In genomic region chr16:15829460-15829859, GRCh38 we compare ENCODE assay signal across 15 cellular contexts. TPM values are rescaled to one million over a fixed set of nuclear protein-coding genes. Genes with fewer than 3 reads are reported as not detected.
DNase-seq lines count a peak whose midpoint lies in the region; ATAC-seq and TF ChIP-seq lines count a peak whose summit lies in the region.
"Had no signal": no experiment of that assay in that cellular context is flagged by ENCODE, and none has a peak within 500 bp of the region (broad histone marks: within the 10 kb centered on the region; RNA-seq: fewer than 3 reads in every experiment).

No MANE protein-coding gene starts in this region.

- H3K36me3 Mint-ChIP-seq in H9 (ENCODE audit: insufficient read depth in 1 of 3, low read depth in 3 of 3) = no peaks in the 10 kb centered on the region
- no peaks in the 10 kb centered on the region for H3K36me3 Mint-ChIP-seq in activated CD4-positive, alpha-beta T cell treated with anti-CD3 and anti-CD28 coated beads, Interleukin-2, amount 10 ng/mL, durations not matched to agents 24 days and 14 days (ENCODE audit: low read depth)
- H3K36me3 Mint-ChIP-seq: activated naive CD4-positive, alpha-beta T cell treated with anti-CD3 and anti-CD28 coated beads, Interleukin-2, amount 50 U/mL, for 24 hours had no signal

- no peaks in the 10 kb centered on the region for H3K9me3 Mint-ChIP-seq in H9
- H3K9me3 Mint-ChIP-seq in activated CD4-positive, alpha-beta T cell treated with anti-CD3 and anti-CD28 coated beads, Interleukin-2, amount 10 ng/mL, durations not matched to agents 24 days and 14 days = no peaks in the 10 kb centered on the region
- H3K9me3 Mint-ChIP-seq: activated CD4-positive, alpha-beta T cell treated with anti-CD3 and anti-CD28 coated beads, Interleukin-2, amount 10 ng/mL, durations not matched to agents 7 days and 5 days; activated naive CD4-positive, alpha-beta T cell treated with anti-CD3 and anti-CD28 coated beads, Interleukin-2, amount 50 U/mL, for 24 hours had no signal

- peaks cover 2 to 3% of the 10 kb centered on the region in 2 experiments; a peak in 1 of 4 replicates for H3K4me1 Mint-ChIP-seq in H9
- no peaks in the 10 kb centered on the region for H3K4me1 Mint-ChIP-seq in activated CD4-positive, alpha-beta T cell treated with anti-CD3 and anti-CD28 coated beads, Interleukin-2, amount 10 ng/mL, durations not matched to agents 24 days and 14 days
- H3K4me1 Mint-ChIP-seq: activated CD4-positive, alpha-beta T cell treated with anti-CD3 and anti-CD28 coated beads, Interleukin-2, amount 10 ng/mL, durations not matched to agents 7 days and 5 days; activated naive CD4-positive, alpha-beta T cell treated with anti-CD3 and anti-CD28 coated beads, Interleukin-2, amount 50 U/mL, for 24 hours had no signal

- no peak overlapping the region for H2BK120ac ChIP-seq in H9 (ENCODE audit: low read depth, low read length, poor library complexity, severe bottlenecking)

- no peak overlapping the region for H3K4me3 Mint-ChIP-seq in H9
- no peak overlapping the region for H3K4me3 Mint-ChIP-seq in activated CD4-positive, alpha-beta T cell treated with anti-CD3 and anti-CD28 coated beads, Interleukin-2, amount 10 ng/mL, durations not matched to agents 24 days and 14 days
- H3K4me3 Mint-ChIP-seq: activated CD4-positive, alpha-beta T cell treated with anti-CD3 and anti-CD28 coated beads, Interleukin-2, amount 10 ng/mL, durations not matched to agents 7 days and 5 days; activated naive CD4-positive, alpha-beta T cell treated with anti-CD3 and anti-CD28 coated beads, Interleukin-2, amount 50 U/mL, for 24 hours had no signal

- H3K14ac ChIP-seq in H9 (ENCODE audit: insufficient read depth, low read length) = no peak overlapping the region

- no peak overlapping the region for H3K4me2 ChIP-seq in H9 (ENCODE audit: insufficient read depth, insufficient read length, low read length)
- H3K4me2 ChIP-seq in mammary epithelial cell (ENCODE audit: insufficient read depth, low read depth, low read length) = no peak overlapping the region

- no peak overlapping the region for H3K56ac ChIP-seq in H9 (ENCODE audit: insufficient read length, low read depth, low read length)

- DNase-seq in H9 = peak; percentile 34
- no peak for DNase-seq in mammary epithelial cell
- peak; percentile 9 for DNase-seq in iPS DF 19.7 (ENCODE audit: low read depth, low spot score)
- DNase-seq in sigmoid colon = peak; percentile 97
- DNase-seq in activated CD4-positive, alpha-beta T cell treated with anti-CD3 and anti-CD28 coated beads, Interleukin-2, amount 10 ng/mL, durations not matched to agents 24 days and 14 days = no peak
- DNase-seq in SJCRH30 = no peak
- DNase-seq in midbrain (lab: John Stamatoyannopoulos, UW) = no peak
- DNase-seq: activated CD4-positive, alpha-beta T cell treated with anti-CD3 and anti-CD28 coated beads, Interleukin-2, amount 10 ng/mL, durations not matched to agents 7 days and 5 days; Caco-2; NCI-H1436; RPMI8226; stimulated activated CD4-positive, alpha-beta T cell treated with anti-CD3 and anti-CD28 coated beads, Interleukin-2, amount 100 ng/mL, for 48 hours had no signal

- no peaks in the 10 kb centered on the region for H3K4me1 ChIP-seq in H9 (ENCODE audit: insufficient read depth, low read length)
- H3K4me1 ChIP-seq in mammary epithelial cell (ENCODE audit: insufficient read depth, low read length) = no peaks in the 10 kb centered on the region
- H3K4me1 ChIP-seq in sigmoid colon = peaks cover 0 to 100% (median 88%) of the 10 kb centered on the region in 4 donors
- H3K4me1 ChIP-seq in SJCRH30 = no peaks in the 10 kb centered on the region
- H3K4me1 ChIP-seq: Caco-2 had no signal

- H3K4ac ChIP-seq in H9 (ENCODE audit: low read depth, low read length) = no peak overlapping the region

- H2AK5ac ChIP-seq in H9 (ENCODE audit: insufficient read length, low read length) = no peak overlapping the region

- CTCF ChIA-PET in mammary epithelial cell (lab: Charles Lee; ENCODE audit: low non-redundant PET) = no interaction called here

- no peak for TF ChIP-seq POLR2A in sigmoid colon (IDR thresholded peaks at IDR 0.05)

- H2AFZ ChIP-seq in H9 (ENCODE audit: low read length) (no peak overlapping the region), mammary epithelial cell (ENCODE audit: low read depth, low read length) (peak overlapping the region; percentile 3)

- H3K79me2 ChIP-seq in H9 (ENCODE audit: insufficient read depth, low read length) = no peaks in the 10 kb centered on the region
- H3K79me2 ChIP-seq in mammary epithelial cell (ENCODE audit: insufficient read depth, low read length) = no peaks in the 10 kb centered on the region

- TF ChIP-seq EP300 in sigmoid colon (IDR thresholded peaks at IDR 0.05) = peak in 2 of 4 donors; percentile 53 to 77

- H3K9me3 ChIP-seq in H9 (ENCODE audit: control insufficient read depth, low read depth, low read length) = no peaks in the 10 kb centered on the region
- no peaks in the 10 kb centered on the region for H3K9me3 ChIP-seq in mammary epithelial cell (replicated peaks; ENCODE audit: insufficient read depth, low read length)
- H3K9me3 ChIP-seq in sigmoid colon = no peaks in the 10 kb centered on the region
- no peaks in the 10 kb centered on the region for H3K9me3 ChIP-seq in SJCRH30 (replicated peaks)
- H3K9me3 ChIP-seq: Caco-2 had no signal

- no peak overlapping the region for H3K23ac ChIP-seq in H9 (ENCODE audit: insufficient read length, low read depth, low read length)

- WGBS in H9 (ENCODE audit: extremely low coverage, insufficient read length, low lambda C conversion rate) = no CpG with 5 or more reads among the region's 9 CpGs
- WGBS in mammary epithelial cell (ENCODE audit: low coverage, missing lambda C conversion rate) = 11% methylated on average over 4 of the region's 9 CpGs
- WGBS in sigmoid colon, 2 donors = 52 to 60% methylated on average over 9 of the region's 9 CpGs

- no peak overlapping the region for H2BK15ac ChIP-seq in H9 (ENCODE audit: low read depth, low read length)

- no peaks in the 10 kb centered on the region for H3K36me3 ChIP-seq in mammary epithelial cell (ENCODE audit: insufficient read depth, low read length)
- peaks cover 19 to 92% (median 31%) of the 10 kb centered on the region in 4 donors for H3K36me3 ChIP-seq in sigmoid colon
- H3K36me3 ChIP-seq in SJCRH30 = no peaks in the 10 kb centered on the region

- H4K20me1 ChIP-seq in H9 (ENCODE audit: control insufficient read depth, insufficient read depth, insufficient read length) (no peaks in the 10 kb centered on the region), mammary epithelial cell (ENCODE audit: insufficient read depth, low read length) (no peaks in the 10 kb centered on the region)

- no peak overlapping the region for H2BK12ac ChIP-seq in H9 (ENCODE audit: insufficient read length, low read depth, low read length)

- TF ChIP-seq CTCF in H9 (conservative IDR thresholded peaks at IDR 0.05) = no peak
- no peak for TF ChIP-seq CTCF in mammary epithelial cell (conservative IDR thresholded peaks at IDR 0.05 in 1 of 2, IDR thresholded peaks at IDR 0.05 in 1 of 2; ENCODE audit: extremely low read depth in 1 of 2, insufficient read depth in 1 of 2, low read depth in 1 of 2, low read length in 2 of 2)
- no peak for TF ChIP-seq CTCF in sigmoid colon (IDR thresholded peaks at IDR 0.05)

- no peak overlapping the region for H4K5ac ChIP-seq in H9 (ENCODE audit: insufficient read length, low read depth, low read length)

- H3K27ac ChIP-seq in H9 (ENCODE audit: insufficient read length, low read depth, low read length) (no peak overlapping the region), mammary epithelial cell (ENCODE audit: insufficient read depth, low read depth, low read length) (no peak overlapping the region), sigmoid colon (peak overlapping the region; percentile 85 to 98 (median 96)), SJCRH30 (no peak overlapping the region)

- H3K27me3 Mint-ChIP-seq in H9 (ENCODE audit: low read depth) = no peaks in the 10 kb centered on the region
- peaks cover 10% of the 10 kb centered on the region for H3K27me3 Mint-ChIP-seq in activated CD4-positive, alpha-beta T cell treated with anti-CD3 and anti-CD28 coated beads, Interleukin-2, amount 10 ng/mL, durations not matched to agents 24 days and 14 days
- H3K27me3 Mint-ChIP-seq: activated CD4-positive, alpha-beta T cell treated with anti-CD3 and anti-CD28 coated beads, Interleukin-2, amount 10 ng/mL, durations not matched to agents 7 days and 5 days; activated naive CD4-positive, alpha-beta T cell treated with anti-CD3 and anti-CD28 coated beads, Interleukin-2, amount 50 U/mL, for 24 hours had no signal

- dilution Hi-C loops in mammary epithelial cell (cut with HindIII; ENCODE audit: low sequenced_read_pairs) = loop anchor here (5.0 kb wide), 1 partner anchor 47 kb away; no protein-coding TSS in a partner anchor

- H3K9ac ChIP-seq in H9 (ENCODE audit: extremely low read depth, insufficient read length, low read length) (no peak overlapping the region), mammary epithelial cell (ENCODE audit: insufficient read depth, low read length) (no peak overlapping the region)

- peak overlapping the region; percentile 18 for H3K18ac ChIP-seq in H9 (ENCODE audit: insufficient read length, low read depth, low read length)

- peak overlapping the region in 1 of 3 experiments; percentile 92; a peak in 3 of 7 replicates for H3K27ac Mint-ChIP-seq in H9
- H3K27ac Mint-ChIP-seq in activated CD4-positive, alpha-beta T cell treated with anti-CD3 and anti-CD28 coated beads, Interleukin-2, amount 10 ng/mL, durations not matched to agents 24 days and 14 days = no peak overlapping the region
- H3K27ac Mint-ChIP-seq: activated CD4-positive, alpha-beta T cell treated with anti-CD3 and anti-CD28 coated beads, Interleukin-2, amount 10 ng/mL, durations not matched to agents 7 days and 5 days; activated naive CD4-positive, alpha-beta T cell treated with anti-CD3 and anti-CD28 coated beads, Interleukin-2, amount 50 U/mL, for 24 hours had no signal

- H3K23me2 ChIP-seq in H9 (ENCODE audit: insufficient read length, low read depth, low read length, poor library complexity, severe bottlenecking) = no peaks in the 10 kb centered on the region

- no peak overlapping the region for H3K4me3 ChIP-seq in mammary epithelial cell (replicated peaks in 1 of 3; ENCODE audit: insufficient read depth in 1 of 3, low read depth in 2 of 3, low read length in 3 of 3)
- peak overlapping the region in 3 of 4 donors; percentile 0 to 22 (median 11) for H3K4me3 ChIP-seq in sigmoid colon
- H3K4me3 ChIP-seq in SJCRH30 = no peak overlapping the region

- no peaks in the 10 kb centered on the region for H3K79me1 ChIP-seq in H9 (ENCODE audit: insufficient read depth, low read depth, low read length, poor library complexity, severe bottlenecking)

- H3T11ph ChIP-seq in H9 (ENCODE audit: low read length) = no peak overlapping the region

- no peaks in the 10 kb centered on the region for H3K27me3 ChIP-seq in H9 (ENCODE audit: insufficient read depth, low read length)
- H3K27me3 ChIP-seq in mammary epithelial cell (ENCODE audit: insufficient read depth, low read length) = no peaks in the 10 kb centered on the region
- no peaks in the 10 kb centered on the region for H3K27me3 ChIP-seq in sigmoid colon
- H3K27me3 ChIP-seq in SJCRH30 = no peaks in the 10 kb centered on the region

- H2BK5ac ChIP-seq in H9 (ENCODE audit: insufficient read length, low read length) = no peak overlapping the region

- BruUV-seq in mammary epithelial cell (replicated peaks; lab: Mats Ljungman, UMichigan) = no TSS peak

- in situ Hi-C loops in mammary epithelial cell (cut with MboI; ENCODE audit: low sequenced_read_pairs in 2 of 2) = no loop called here

- no peak for ATAC-seq in HG03342 (IDR thresholded peaks at IDR 0.05; ENCODE audit: unreplicated experiment)

- no peak overlapping the region for H4K91ac ChIP-seq in H9 (ENCODE audit: insufficient read length, low read depth, low read length)

- no peak overlapping the region for H4K8ac ChIP-seq in H9 (replicated peaks; ENCODE audit: insufficient read length, low read depth, low read length)

- H2BK20ac ChIP-seq in H9 (ENCODE audit: low read depth, low read length, poor library complexity, severe bottlenecking) = no peak overlapping the region

- intact Hi-C loops in mammary epithelial cell (cut with micrococcal nuclease) (no loop called here), sigmoid colon (cut with DNase I) (no loop called here)
- intact Hi-C loops in activated CD4-positive, alpha-beta T cell treated with anti-CD3 and anti-CD28 coated beads, Interleukin-2, amount 10 ng/mL, durations not matched to agents 24 days and 14 days (cut with micrococcal nuclease) = no loop called here

RNA-seq across cellular contexts. Expression of gene MYH11, which starts 27.4 kb away (rescaled TPM):
- total RNA-seq in H9 (2021) (0.42 and 0.88 TPM in 2 replicates), mammary epithelial cell (under 1 TPM in 1 of 2 donors, not detected in 1; 0.33 TPM), sigmoid colon (over 10,000 TPM in 1 of 4 donors, 1,000 to 10,000 TPM in 3; 4,282 to 11,818 (median 7,071) TPM)
- polyA plus RNA-seq in mammary epithelial cell (not detected), sigmoid colon (100 to 1,000 TPM in 1 of 3 donors, 10 to 100 TPM in 1, 1 to 10 TPM in 1; 5.1 to 262 (median 31.8) TPM)
- polyA minus RNA-seq in mammary epithelial cell = not detected
- 0.05 TPM in 1 of 2 replicates, not detected in the other for total RNA-seq in activated CD4-positive, alpha-beta T cell treated with anti-CD3 and anti-CD28 coated beads, Interleukin-2, amount 10 ng/mL, durations not matched to agents 24 days and 14 days
- total RNA-seq in SJCRH30 (2014; rRNA removed; shearing (Covaris generic)) = 0.03 and 0.08 TPM in 2 replicates
- total RNA-seq: Caco-2, H4 had no signal

RNA-seq across cellular contexts. Expression of gene CEP20, which starts 58.9 kb away (rescaled TPM):
- total RNA-seq in H9 (2021) (36.9 and 43.8 TPM in 2 replicates), mammary epithelial cell (10 to 100 TPM; 40.1 to 45.8 TPM), sigmoid colon (10 to 100 TPM; 29.5 to 44.2 (median 34.7) TPM)
- polyA plus RNA-seq in mammary epithelial cell (17.7 TPM), sigmoid colon (10 to 100 TPM; 23.9 to 34.9 (median 30.6) TPM)
- 8.6 TPM for polyA minus RNA-seq in mammary epithelial cell
- 39.2 and 46.1 TPM in 2 replicates for total RNA-seq in activated CD4-positive, alpha-beta T cell treated with anti-CD3 and anti-CD28 coated beads, Interleukin-2, amount 10 ng/mL, durations not matched to agents 24 days and 14 days
- 38.6 and 44.1 TPM in 2 replicates for total RNA-seq in SJCRH30 (2014; rRNA removed; shearing (Covaris generic))

Comparison
In these comparisons a context has a peak if more than half of its experiments do, and no peak if none do; other contexts are left out.
1. DNase-seq: peak in H9 (single experiment), iPS DF 19.7 (single experiment) and sigmoid colon (single experiment); none in mammary epithelial cell (single experiment), activated CD4-positive, alpha-beta T cell treated with anti-CD3 and anti-CD28 coated beads, Interleukin-2, amount 10 ng/mL, durations not matched to agents 24 days and 14 days (single experiment), SJCRH30 (0 of 2) and midbrain (single experiment).
2. H3K27ac ChIP-seq: peak in sigmoid colon (4 of 4); none in H9 (single experiment), mammary epithelial cell (single experiment) and SJCRH30 (single experiment).
3. H3K4me3 ChIP-seq: peak in sigmoid colon (3 of 4); none in mammary epithelial cell (0 of 3) and SJCRH30 (single experiment).
4. RNA of gene MYH11, which starts 27.4 kb away (total RNA-seq): 4,282 to 11,818 TPM in sigmoid colon; 0.42 to 0.88 TPM in H9, 0.33 TPM in mammary epithelial cell, 0.03 to 0.08 TPM in SJCRH30 and 0.05 TPM in activated CD4-positive, alpha-beta T cell treated with anti-CD3 and anti-CD28 coated beads, Interleukin-2, amount 10 ng/mL, durations not matched to agents 24 days and 14 days; every median in the first group is over 1,000 times any median in the second.